7 cellular contexts compared by ENCODE assay signal in genomic region chr20:58649288-58650180, GRCh38. TPM values are rescaled to one million over a fixed set of nuclear protein-coding genes. Genes with fewer than 3 reads are reported as not detected.
DNase-seq lines count a peak whose midpoint lies in the region; ATAC-seq and TF ChIP-seq lines count a peak whose summit lies in the region.

No MANE protein-coding gene starts in this region.

- peak overlapping the region; percentile 76 to 93 (median 88) for H3K4me3 Mint-ChIP-seq in IgD-negative memory B cell

- H3K9me3 Mint-ChIP-seq in IgD-negative memory B cell: no peaks in the 10 kb centered on the region

- H3K36me3 ChIP-seq in right atrium auricular region: no peaks in the 10 kb centered on the region

- peaks cover 0 to 30% of the 10 kb centered on the region in 2 donors for H3K4me1 ChIP-seq in right atrium auricular region

- H3K4me1 Mint-ChIP-seq in IgD-negative memory B cell: peaks cover 4 to 13% (median 11%) of the 10 kb centered on the region in 3 donors

- TF ChIP-seq CTCF in right atrium auricular region (IDR thresholded peaks at IDR 0.05): no peak
- TF ChIP-seq CTCF in omental fat pad (IDR thresholded peaks at IDR 0.05): no peak

- peaks cover 4% of the 10 kb centered on the region for H3K27me3 Mint-ChIP-seq in IgD-negative memory B cell

- no peak for ATAC-seq in HG03139 (IDR thresholded peaks at IDR 0.05; ENCODE audit: unreplicated experiment)
- no peak for ATAC-seq in omental fat pad (ENCODE audit: low FRiP score)

- H3K27me3 ChIP-seq in right atrium auricular region: no peaks in the 10 kb centered on the region

- H3K27ac ChIP-seq in right atrium auricular region (peak overlapping the region; percentile 93 to 96), skin epidermis (peak overlapping the region; percentile 72 to 96 (median 92))

- H3K4me3 ChIP-seq in right atrium auricular region: peak overlapping the region; percentile 84 to 97
- peak overlapping the region; percentile 78 to 99 (median 92) for H3K4me3 ChIP-seq in skin epidermis

- peak overlapping the region; percentile 66 to 78 (median 67) for H3K27ac Mint-ChIP-seq in IgD-negative memory B cell

- H3K9me3 ChIP-seq in right atrium auricular region: no peaks in the 10 kb centered on the region

- DNase-seq in activated gamma-delta T cell (lab: John Stamatoyannopoulos, UW) (peak; percentile 22), right atrium auricular region (ENCODE audit: low spot score) (peak; percentile 60), omental fat pad (ENCODE audit: low spot score) (no peak), SIG-M5 (lab: John Stamatoyannopoulos, UW) (no peak)

- no peaks in the 10 kb centered on the region for H3K36me3 Mint-ChIP-seq in IgD-negative memory B cell

RNA-seq across cellular contexts. Expression of gene STX16, which starts 1.5 kb away (rescaled TPM):
- polyA plus RNA-seq in IgD-negative memory B cell: 18.7 TPM
- 10 to 100 TPM; 20.9 to 26.1 TPM for total RNA-seq in right atrium auricular region
- 10 to 100 TPM; 38.5 to 87.2 (median 49.1) TPM for total RNA-seq in omental fat pad

RNA-seq across cellular contexts. Expression of gene NPEPL1, which starts 43.1 kb away (rescaled TPM):
- 6.9 TPM for polyA plus RNA-seq in IgD-negative memory B cell
- 10 to 100 TPM; 12.2 to 14.1 TPM for total RNA-seq in right atrium auricular region
- total RNA-seq in omental fat pad: 10 to 100 TPM; 24.9 to 49.8 (median 27.9) TPM

Comparison
In these comparisons a context has a peak if more than half of its experiments do, and no peak if none do; other contexts are left out.
1. DNase-seq: peak in activated gamma-delta T cell (single experiment) and right atrium auricular region (single experiment); none in omental fat pad (single experiment) and SIG-M5 (single experiment).